Comparison of ENCODE assay signal across 15 cellular contexts in genomic region chr11:83004855-83005556, GRCh38.
DNase-seq lines count a peak whose midpoint lies in the region; ATAC-seq and TF ChIP-seq lines count a peak whose summit lies in the region.
"Had no signal": no experiment of that assay in that cellular context is flagged by ENCODE, and none has a peak within 500 bp of the region (broad histone marks: within the 10 kb centered on the region; RNA-seq: fewer than 3 reads in every experiment).

No MANE protein-coding gene starts in this region.

- no peak overlapping the region for H3K18ac ChIP-seq in mesenchymal stem cell (ENCODE audit: low read depth in 1 of 2, low read length in 2 of 2)

- H4K8ac ChIP-seq in mesenchymal stem cell (ENCODE audit: low read length): no peak overlapping the region

- DNase-seq in activated CD4-positive, alpha-beta T cell treated with anti-CD3 and anti-CD28 coated beads, Interleukin-2, amount 10 ng/mL, durations not matched to agents 24 days and 14 days: no peak
- no peak for DNase-seq in activated CD4-positive, alpha-beta T cell treated with anti-CD3 and anti-CD28 coated beads, Interleukin-2, amount 50 U/mL, for 1 hour
- DNase-seq in T-helper 17 cell (no peak), mesenchymal stem cell (no peak), KBM-7 (no peak), vagina (ENCODE audit: extremely low spot score in 2 of 2) (no peak), NCI-H526 treated with DMSO at 0.1 percent for 48 hours (lab: John Stamatoyannopoulos, UW) (no peak)
- DNase-seq: effector CD4-positive, alpha-beta T cell; GDM1; H7; Kasumi-1; mesendoderm; NCI-H2029 treated with DMSO at 0.1 percent for 48 hours; NK-92 treated with Interleukin-12 subunit alpha and Interleukin-12 subunit beta, amount 100 ng/mL, for 24 hours had no signal

- peaks cover 4% of the 10 kb centered on the region for H3K36me3 Mint-ChIP-seq in activated CD4-positive, alpha-beta T cell treated with anti-CD3 and anti-CD28 coated beads, Interleukin-2, amount 10 ng/mL, durations not matched to agents 24 days and 14 days (ENCODE audit: low read depth)
- H3K36me3 Mint-ChIP-seq in T-helper 17 cell (ENCODE audit: low read depth): no peaks in the 10 kb centered on the region

- H2AFZ ChIP-seq in mesenchymal stem cell (ENCODE audit: low read depth, low read length): no peak overlapping the region

- in situ Hi-C loops in KBM-7 (cut with MboI; ENCODE audit: low pct_unique_long_range_greater_than_20kb, low sequenced_read_pairs): no loop called here

- H3K4ac ChIP-seq in mesenchymal stem cell (ENCODE audit: low read depth in 1 of 2, low read length in 2 of 2): no peak overlapping the region

- H3K4me3 ChIP-seq in mesenchymal stem cell (ENCODE audit: insufficient read depth in 1 of 2, low read depth in 1 of 2, low read length in 2 of 2) (no peak overlapping the region), vagina (no peak overlapping the region)

- H2BK5ac ChIP-seq in mesenchymal stem cell (ENCODE audit: low read depth, low read length, poor library complexity, severe bottlenecking): no peak overlapping the region

- TF ChIP-seq POLR2A in vagina (IDR thresholded peaks at IDR 0.05): no peak

- H3K4me1 Mint-ChIP-seq in activated CD4-positive, alpha-beta T cell treated with anti-CD3 and anti-CD28 coated beads, Interleukin-2, amount 10 ng/mL, durations not matched to agents 24 days and 14 days: peaks cover 43% of the 10 kb centered on the region
- peaks cover 19% of the 10 kb centered on the region for H3K4me1 Mint-ChIP-seq in T-helper 17 cell

- WGBS in mesenchymal stem cell: 100% methylated on average over 1 of the region's 2 CpGs

- no peak overlapping the region for H2BK120ac ChIP-seq in mesenchymal stem cell (ENCODE audit: low read depth, low read length)

- no peak overlapping the region for H3K27ac ChIP-seq in mesenchymal stem cell (ENCODE audit: low read length, poor library complexity, severe bottlenecking)
- H3K27ac ChIP-seq in vagina: no peak overlapping the region

- no peak overlapping the region for H3K14ac ChIP-seq in mesenchymal stem cell (ENCODE audit: low read length in 2 of 2)

- peak overlapping the region; percentile 50 for H2AK5ac ChIP-seq in mesenchymal stem cell (ENCODE audit: low read length, severe bottlenecking)

- no peak overlapping the region for H2BK15ac ChIP-seq in mesenchymal stem cell (ENCODE audit: low read depth, poor library complexity, severe bottlenecking)

- H3K9me3 Mint-ChIP-seq in activated CD4-positive, alpha-beta T cell treated with anti-CD3 and anti-CD28 coated beads, Interleukin-2, amount 10 ng/mL, durations not matched to agents 24 days and 14 days: no peaks in the 10 kb centered on the region

- H3K9me3 ChIP-seq in T-helper 17 cell (ENCODE audit: control insufficient read depth, low read length, poor library complexity, severe bottlenecking): no peaks in the 10 kb centered on the region
- H3K9me3 ChIP-seq in mesenchymal stem cell (ENCODE audit: control insufficient read depth, low read length): no peaks in the 10 kb centered on the region
- no peaks in the 10 kb centered on the region for H3K9me3 ChIP-seq in vagina

- H3K4me1 ChIP-seq in mesenchymal stem cell (ENCODE audit: control insufficient read depth, insufficient read depth, low read depth, low read length): peaks cover 9% of the 10 kb centered on the region
- H3K4me1 ChIP-seq in vagina: peaks cover 26% of the 10 kb centered on the region

- H3K4me2 ChIP-seq in mesenchymal stem cell (ENCODE audit: low read length, poor library complexity, severe bottlenecking): no peak overlapping the region

- no peak for TF ChIP-seq CTCF in vagina (IDR thresholded peaks at IDR 0.05)

- H3K4me3 Mint-ChIP-seq in activated CD4-positive, alpha-beta T cell treated with anti-CD3 and anti-CD28 coated beads, Interleukin-2, amount 10 ng/mL, durations not matched to agents 24 days and 14 days: peak overlapping the region; percentile 11
- H3K4me3 Mint-ChIP-seq in T-helper 17 cell: no peak overlapping the region

- H3K27ac Mint-ChIP-seq in activated CD4-positive, alpha-beta T cell treated with anti-CD3 and anti-CD28 coated beads, Interleukin-2, amount 10 ng/mL, durations not matched to agents 24 days and 14 days: peak overlapping the region; percentile 59
- peak overlapping the region; percentile 4 for H3K27ac Mint-ChIP-seq in T-helper 17 cell

- H3K36me3 ChIP-seq in mesenchymal stem cell (ENCODE audit: control insufficient read depth in 1 of 2, insufficient read depth in 2 of 2, low read depth in 1 of 2, low read length in 2 of 2) (peaks cover 0 to 2% of the 10 kb centered on the region in 2 experiments), vagina (no peaks in the 10 kb centered on the region)

- intact Hi-C loops in activated CD4-positive, alpha-beta T cell treated with anti-CD3 and anti-CD28 coated beads, Interleukin-2, amount 10 ng/mL, durations not matched to agents 24 days and 14 days (cut with micrococcal nuclease): loop anchor here (1.0 to 5.0 kb wide), 3 partner anchors 9 to 187 kb away; partner anchors contain the start of gene ANKRD42
- intact Hi-C loops in vagina (cut with DNase I): no loop called here

- H3K27me3 Mint-ChIP-seq in activated CD4-positive, alpha-beta T cell treated with anti-CD3 and anti-CD28 coated beads, Interleukin-2, amount 10 ng/mL, durations not matched to agents 24 days and 14 days: no peaks in the 10 kb centered on the region
- H3K27me3 Mint-ChIP-seq in T-helper 17 cell: no peaks in the 10 kb centered on the region

- no peak overlapping the region for H4K91ac ChIP-seq in mesenchymal stem cell (ENCODE audit: low read length)

- H3K79me1 ChIP-seq in mesenchymal stem cell (replicated peaks; ENCODE audit: low read length, poor library complexity, severe bottlenecking): peaks cover 17% of the 10 kb centered on the region

- ATAC-seq in GM21423 (IDR thresholded peaks at IDR 0.05; ENCODE audit: unreplicated experiment) (peak; percentile 38), T-helper 17 cell (no peak)

- no peak overlapping the region for H3K9ac ChIP-seq in mesenchymal stem cell (ENCODE audit: low read length)

- H3K23ac ChIP-seq in mesenchymal stem cell (ENCODE audit: low read length in 2 of 2): no peak overlapping the region

- H2BK12ac ChIP-seq in mesenchymal stem cell (ENCODE audit: low read length in 2 of 2): no peak overlapping the region

- no peaks in the 10 kb centered on the region for H3K27me3 ChIP-seq in mesenchymal stem cell (ENCODE audit: control insufficient read depth in 1 of 2, insufficient read depth in 1 of 2, low read length in 2 of 2)
- no peaks in the 10 kb centered on the region for H3K27me3 ChIP-seq in vagina
